1 cellular context compared by ENCODE assay signal in genomic region chr6:139648430-139649000, GRCh38.
TF ChIP-seq lines count a peak whose summit lies in the region.

No MANE protein-coding gene starts in this region.

TF ChIP-seq in K562, 482 proteins besides CTCF, POLR2A, EP300 and RAD21 (continued from another document and continues in another):
- peak; percentile 6; the same call in 1 of the 2 replicates for TF ChIP-seq ETV1 (tag; conservative IDR thresholded peaks at IDR 0.05; ENCODE audit: low read depth)
- TF ChIP-seq KAT8 (IDR thresholded peaks at IDR 0.05; ENCODE audit: low read depth) = no peak
- no peak for TF ChIP-seq HDGF (IDR thresholded peaks at IDR 0.05)
- no peak for TF ChIP-seq TAF15 (IDR thresholded peaks at IDR 0.05; ENCODE audit: low read depth, low read length)
- peak; percentile 98 for TF ChIP-seq GATAD2B (IDR thresholded peaks at IDR 0.05; ENCODE audit: borderline replicate concordance)
- TF ChIP-seq LARP7 (IDR thresholded peaks at IDR 0.05) = 0 out of 2 replicates have a peak, but pooled peaks have one; percentile 38
- no peak for TF ChIP-seq AFF4 (CRISPR knock-in tag; IDR thresholded peaks at IDR 0.05)
- TF ChIP-seq GATAD2A (IDR thresholded peaks at IDR 0.05) = peak; percentile 99
- TF ChIP-seq MAX (CRISPR knock-in tag; IDR thresholded peaks at IDR 0.05) = 0 out of 2 replicates have a peak, but pooled peaks have one; percentile 45
- 0 out of 2 replicates have a peak, but pooled peaks have one; percentile 60 for TF ChIP-seq TOE1 (IDR thresholded peaks at IDR 0.05; ENCODE audit: borderline replicate concordance)
- TF ChIP-seq TOE1 (CRISPR knock-in tag; IDR thresholded peaks at IDR 0.05; ENCODE audit: borderline replicate concordance, low read depth) = no peak
- TF ChIP-seq ZNF140 (CRISPR knock-in tag; IDR thresholded peaks at IDR 0.05) = no peak
- TF ChIP-seq ADNP (tag; IDR thresholded peaks at IDR 0.05) = peak; percentile 60; the same call in 1 of the 2 replicates
- TF ChIP-seq GABPB1 (CRISPR knock-in tag; IDR thresholded peaks at IDR 0.05) = peak; percentile 28; the same call in 1 of the 2 replicates
- no peak for TF ChIP-seq ZNF134 (CRISPR knock-in tag; conservative IDR thresholded peaks at IDR 0.05)
- no peak for TF ChIP-seq SMARCA5 (IDR thresholded peaks at IDR 0.05)
- TF ChIP-seq ZNF184 (CRISPR knock-in tag; IDR thresholded peaks at IDR 0.05) = no peak
- no peak for TF ChIP-seq HIVEP1 (CRISPR knock-in tag; IDR thresholded peaks at IDR 0.05)
- TF ChIP-seq ARNT (IDR thresholded peaks at IDR 0.05) = peak; percentile 70 to 87; a peak in 3 of 4 replicates
- TF ChIP-seq, protein P1, sequence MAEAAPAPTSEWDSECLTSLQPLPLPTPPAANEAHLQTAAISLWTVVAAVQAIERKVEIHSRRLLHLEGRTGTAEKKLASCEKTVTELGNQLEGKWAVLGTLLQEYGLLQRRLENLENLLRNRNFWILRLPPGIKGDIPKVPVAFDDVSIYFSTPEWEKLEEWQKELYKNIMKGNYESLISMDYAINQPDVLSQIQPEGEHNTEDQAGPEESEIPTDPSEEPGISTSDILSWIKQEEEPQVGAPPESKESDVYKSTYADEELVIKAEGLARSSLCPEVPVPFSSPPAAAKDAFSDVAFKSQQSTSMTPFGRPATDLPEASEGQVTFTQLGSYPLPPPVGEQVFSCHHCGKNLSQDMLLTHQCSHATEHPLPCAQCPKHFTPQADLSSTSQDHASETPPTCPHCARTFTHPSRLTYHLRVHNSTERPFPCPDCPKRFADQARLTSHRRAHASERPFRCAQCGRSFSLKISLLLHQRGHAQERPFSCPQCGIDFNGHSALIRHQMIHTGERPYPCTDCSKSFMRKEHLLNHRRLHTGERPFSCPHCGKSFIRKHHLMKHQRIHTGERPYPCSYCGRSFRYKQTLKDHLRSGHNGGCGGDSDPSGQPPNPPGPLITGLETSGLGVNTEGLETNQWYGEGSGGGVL (CRISPR knock-in tag; IDR thresholded peaks at IDR 0.05) = no peak
- peak; percentile 79 for TF ChIP-seq BCOR (IDR thresholded peaks at IDR 0.05)
- no peak; the same call in 1 of the 2 replicates for TF ChIP-seq MEF2D (tag; conservative IDR thresholded peaks at IDR 0.05; ENCODE audit: low read depth)
- TF ChIP-seq, protein P2, sequence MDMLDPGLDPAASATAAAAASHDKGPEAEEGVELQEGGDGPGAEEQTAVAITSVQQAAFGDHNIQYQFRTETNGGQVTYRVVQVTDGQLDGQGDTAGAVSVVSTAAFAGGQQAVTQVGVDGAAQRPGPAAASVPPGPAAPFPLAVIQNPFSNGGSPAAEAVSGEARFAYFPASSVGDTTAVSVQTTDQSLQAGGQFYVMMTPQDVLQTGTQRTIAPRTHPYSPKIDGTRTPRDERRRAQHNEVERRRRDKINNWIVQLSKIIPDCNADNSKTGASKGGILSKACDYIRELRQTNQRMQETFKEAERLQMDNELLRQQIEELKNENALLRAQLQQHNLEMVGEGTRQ (CRISPR knock-in tag; IDR thresholded peaks at IDR 0.05) = no peak
- no peak for TF ChIP-seq SIN3B (IDR thresholded peaks at IDR 0.05; ENCODE audit: low read depth)
- TF ChIP-seq, protein P3, sequence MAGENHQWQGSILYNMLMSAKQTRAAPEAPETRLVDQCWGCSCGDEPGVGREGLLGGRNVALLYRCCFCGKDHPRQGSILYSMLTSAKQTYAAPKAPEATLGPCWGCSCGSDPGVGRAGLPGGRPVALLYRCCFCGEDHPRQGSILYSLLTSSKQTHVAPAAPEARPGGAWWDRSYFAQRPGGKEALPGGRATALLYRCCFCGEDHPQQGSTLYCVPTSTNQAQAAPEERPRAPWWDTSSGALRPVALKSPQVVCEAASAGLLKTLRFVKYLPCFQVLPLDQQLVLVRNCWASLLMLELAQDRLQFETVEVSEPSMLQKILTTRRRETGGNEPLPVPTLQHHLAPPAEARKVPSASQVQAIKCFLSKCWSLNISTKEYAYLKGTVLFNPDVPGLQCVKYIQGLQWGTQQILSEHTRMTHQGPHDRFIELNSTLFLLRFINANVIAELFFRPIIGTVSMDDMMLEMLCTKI (IDR thresholded peaks at IDR 0.05; ENCODE audit: partially characterized antibody) = no peak
- peak; percentile 52; the same call in 1 of the 2 replicates for TF ChIP-seq ZEB2 (IDR thresholded peaks at IDR 0.05)
- TF ChIP-seq, protein P4, sequence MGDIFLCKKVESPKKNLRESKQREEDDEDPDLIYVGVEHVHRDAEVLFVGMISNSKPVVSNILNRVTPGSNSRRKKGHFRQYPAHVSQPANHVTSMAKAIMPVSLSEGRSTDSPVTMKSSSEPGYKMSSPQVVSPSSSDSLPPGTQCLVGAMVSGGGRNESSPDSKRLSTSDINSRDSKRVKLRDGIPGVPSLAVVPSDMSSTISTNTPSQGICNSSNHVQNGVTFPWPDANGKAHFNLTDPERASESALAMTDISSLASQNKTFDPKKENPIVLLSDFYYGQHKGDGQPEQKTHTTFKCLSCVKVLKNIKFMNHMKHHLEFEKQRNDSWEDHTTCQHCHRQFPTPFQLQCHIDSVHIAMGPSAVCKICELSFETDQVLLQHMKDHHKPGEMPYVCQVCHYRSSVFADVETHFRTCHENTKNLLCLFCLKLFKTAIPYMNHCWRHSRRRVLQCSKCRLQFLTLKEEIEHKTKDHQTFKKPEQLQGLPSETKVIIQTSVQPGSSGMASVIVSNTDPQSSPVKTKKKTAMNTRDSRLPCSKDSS (IDR thresholded peaks at IDR 0.05; ENCODE audit: low read depth, partially characterized antibody) = no peak
- no peak for TF ChIP-seq ZFP36 (IDR thresholded peaks at IDR 0.05; ENCODE audit: low read depth, low read length, partially characterized antibody)
- TF ChIP-seq CHD2 (IDR thresholded peaks at IDR 0.05; ENCODE audit: low read depth, low read length) = peak; percentile 51; the same call in 1 of the 2 replicates
- no peak for TF ChIP-seq YY1 (IDR thresholded peaks at IDR 0.05; ENCODE audit: borderline replicate concordance in 1 of 3, control insufficient read depth in 1 of 3, extremely low read depth in 1 of 3, insufficient read depth in 3 of 3, insufficient read length in 1 of 3, insufficient replicate concordance in 2 of 3, low read depth in 1 of 3, low read length in 2 of 3)
- peak; percentile 59 for TF ChIP-seq FOXJ2 (tag; IDR thresholded peaks at IDR 0.05)
- peak; percentile 88; the same call in 1 of the 2 replicates for TF ChIP-seq ZBTB9 (CRISPR knock-in tag; IDR thresholded peaks at IDR 0.05)
- no peak for TF ChIP-seq TARDBP (IDR thresholded peaks at IDR 0.05)
- no peak for TF ChIP-seq ZSCAN29 (IDR thresholded peaks at IDR 0.05)
- TF ChIP-seq SMAD4 (CRISPR knock-in tag; conservative IDR thresholded peaks at IDR 0.05) = peak; percentile 88
- TF ChIP-seq STAT5B (CRISPR knock-in tag; IDR thresholded peaks at IDR 0.05) = no peak
- TF ChIP-seq JUNB (CRISPR knock-in tag; conservative IDR thresholded peaks at IDR 0.05) = no peak
- TF ChIP-seq NFIC (IDR thresholded peaks at IDR 0.05) = peak; percentile 87
- no peak for TF ChIP-seq ZC3H4 (CRISPR knock-in tag; IDR thresholded peaks at IDR 0.05; ENCODE audit: borderline replicate concordance)
- no peak for TF ChIP-seq ZNF384 (IDR thresholded peaks at IDR 0.05; ENCODE audit: low read depth, low read length)
- TF ChIP-seq DDX20 (tag; IDR thresholded peaks at IDR 0.05; ENCODE audit: low read depth) = no peak
- TF ChIP-seq ZNF146 (CRISPR knock-in tag; IDR thresholded peaks at IDR 0.05; ENCODE audit: unreplicated experiment) = no peak
- TF ChIP-seq IRF1 (CRISPR knock-in tag; IDR thresholded peaks at IDR 0.05; ENCODE audit: borderline replicate concordance) = no peak
- TF ChIP-seq ZNF311 (CRISPR knock-in tag; IDR thresholded peaks at IDR 0.05) = no peak; the same call in 1 of the 2 replicates
- no peak for TF ChIP-seq HBP1 (CRISPR knock-in tag; IDR thresholded peaks at IDR 0.05)
- TF ChIP-seq CAMTA2 (CRISPR knock-in tag; conservative IDR thresholded peaks at IDR 0.05) = no peak
- TF ChIP-seq PHF21A (IDR thresholded peaks at IDR 0.05; ENCODE audit: borderline replicate concordance, low read depth) = no peak
- TF ChIP-seq DIDO1 (tag; IDR thresholded peaks at IDR 0.05; ENCODE audit: low read depth) = peak; percentile 57; the same call in 1 of the 2 replicates
- no peak for TF ChIP-seq MAFF (IDR thresholded peaks at IDR 0.05; ENCODE audit: low read length)
- TF ChIP-seq THAP12 (CRISPR knock-in tag; IDR thresholded peaks at IDR 0.05) = no peak
- TF ChIP-seq KLF6 (CRISPR knock-in tag; IDR thresholded peaks at IDR 0.05; ENCODE audit: borderline replicate concordance) = no peak
- no peak for TF ChIP-seq TFAM (CRISPR knock-in tag; conservative IDR thresholded peaks at IDR 0.05)
- TF ChIP-seq ZBTB1 (CRISPR knock-in tag; IDR thresholded peaks at IDR 0.05; ENCODE audit: borderline replicate concordance, low read depth) = no peak
- TF ChIP-seq MXD1 (CRISPR knock-in tag; IDR thresholded peaks at IDR 0.05; ENCODE audit: borderline replicate concordance, poor library complexity, severe bottlenecking) = no peak
